In genomic region chr3:186798239-186798638, GRCh38 we compare ENCODE assay signal across 1 cellular context.
TF ChIP-seq lines count a peak whose summit lies in the region.

No MANE protein-coding gene starts in this region.

TF ChIP-seq in GM12891, 5 proteins besides CTCF, POLR2A, EP300 and RAD21 (continued from another document):
- no peak for TF ChIP-seq PAX5 (IDR thresholded peaks at IDR 0.05; ENCODE audit: insufficient read depth, low read length, severe bottlenecking)
